Comparison of ENCODE assay signal across 12 cellular contexts in genomic region chr5:143177263-143177994, GRCh38.
DNase-seq lines count a peak whose midpoint lies in the region; ATAC-seq and TF ChIP-seq lines count a peak whose summit lies in the region.
"Had no signal": no experiment of that assay in that cellular context is flagged by ENCODE, and none has a peak within 500 bp of the region (broad histone marks: within the 10 kb centered on the region; RNA-seq: fewer than 3 reads in every experiment).

No MANE protein-coding gene starts in this region.

- TF ChIP-seq POLR2A in sigmoid colon (IDR thresholded peaks at IDR 0.05): no peak

- DNase-seq in ACHN (peak; percentile 98), M059J (ENCODE audit: low read depth) (peak; percentile 100), left ventricle myocardium superior (peak; percentile 47), sigmoid colon (no peak), NCI-H82 (lab: John Stamatoyannopoulos, UW) (no peak), NCI-H2081 treated with DMSO at 0.1 percent for 48 hours (lab: John Stamatoyannopoulos, UW) (no peak)
- DNase-seq: Caco-2, esophagus squamous epithelium, NCI-H526, small intestine had no signal

- no peak for TF ChIP-seq CTCF in sigmoid colon (IDR thresholded peaks at IDR 0.05)

- H3K27ac ChIP-seq in sigmoid colon: no peak overlapping the region

- no peaks in the 10 kb centered on the region for H3K27me3 ChIP-seq in sigmoid colon
- H3K27me3 ChIP-seq: esophagus squamous epithelium had no signal

- intact Hi-C loops in left ventricle myocardium superior (cut with micrococcal nuclease) (no loop called here), sigmoid colon (cut with DNase I) (no loop called here)

- TF ChIP-seq EP300 in sigmoid colon (IDR thresholded peaks at IDR 0.05): no peak

- 92 to 93% methylated on average over 9 of the region's 9 CpGs for WGBS in sigmoid colon, 2 donors

- H3K9me3 ChIP-seq in sigmoid colon: no peaks in the 10 kb centered on the region
- H3K9me3 ChIP-seq: Caco-2, esophagus squamous epithelium had no signal

- H3K4me3 ChIP-seq in sigmoid colon: no peak overlapping the region
- H3K4me3 ChIP-seq: esophagus squamous epithelium had no signal

- H3K4me1 ChIP-seq in sigmoid colon: peaks cover 0 to 5% (median 2%) of the 10 kb centered on the region in 4 donors
- H3K4me1 ChIP-seq: Caco-2 had no signal

- peak; percentile 94 for ATAC-seq in SK-N-SH treated with all-trans-retinoic acid at 6 μM for 48 hours
- peak; percentile 73 for ATAC-seq in left ventricle myocardium superior
- no peak for ATAC-seq in GM21619 (IDR thresholded peaks at IDR 0.05; ENCODE audit: unreplicated experiment)

- in situ Hi-C loops in ACHN (cut with HindIII; ENCODE audit: low pct_ligation_motif_present, low pct_unique_long_range_greater_than_20kb, low sequenced_read_pairs): no loop called here

- H3K36me3 ChIP-seq in sigmoid colon: no peaks in the 10 kb centered on the region

TF ChIP-seq in SK-N-SH treated with all-trans-retinoic acid at 6 μM for 48 hours, 23 proteins besides CTCF, POLR2A, EP300 and RAD21:
- no peak for TF ChIP-seq RARB (CRISPR knock-in tag; IDR thresholded peaks at IDR 0.05)
- TF ChIP-seq ESRRG (CRISPR knock-in tag; IDR thresholded peaks at IDR 0.05): no peak
- TF ChIP-seq ZNF70 (CRISPR knock-in tag; IDR thresholded peaks at IDR 0.05): no peak
- TF ChIP-seq ZNF8 (CRISPR knock-in tag; IDR thresholded peaks at IDR 0.05): no peak

Comparison
In these comparisons a context has a peak if more than half of its experiments do, and no peak if none do; other contexts are left out.
1. DNase-seq: peak in ACHN (single experiment), M059J (single experiment) and left ventricle myocardium superior (single experiment); none in sigmoid colon (single experiment), NCI-H82 (single experiment) and NCI-H2081 treated with DMSO at 0.1 percent for 48 hours (single experiment).